ENCODE assay signal across 18 cellular contexts in genomic region chr20:4870906-4871305, GRCh38.
"Had no signal": no experiment of that assay in that cellular context is flagged by ENCODE, and none has a peak within 500 bp of the region (broad histone marks: within the 10 kb centered on the region; RNA-seq: fewer than 3 reads in every experiment).

No MANE protein-coding gene starts in this region.

- DNase-seq: activated B cell treated with CpG ODN at 0.5 μM for 24 hours; activated CD4-positive, alpha-beta T cell treated with anti-CD3 and anti-CD28 coated beads, Interleukin-2, amount 10 ng/mL, durations not matched to agents 24 days and 14 days; activated CD8-positive, alpha-beta T cell treated with anti-CD3 and anti-CD28 coated beads for 36 hours; activated naive CD4-positive, alpha-beta T cell treated with anti-CD3 and anti-CD28 coated beads for 36 hours; activated naive CD8-positive, alpha-beta T cell treated with anti-CD3 and anti-CD28 coated beads, Interleukin-2, amount 50 U/mL, for 24 hours; activated T-cell treated with anti-CD3 and anti-CD28 coated beads, Interleukin-2, amount 50 U/mL, for 1 hour; anterior cingulate cortex; gastrocnemius medialis; heart left ventricle; kidney; left lung; stimulated activated CD8-positive, alpha-beta memory T cell treated with anti-CD3 and anti-CD28 coated beads, Interleukin-4, amount 100 ng/mL, for 48 hours; SW 1271; uterus had no signal

- H3K4me3 Mint-ChIP-seq: activated B cell treated with CpG ODN at 0.5 μM for 24 hours; activated CD4-positive, alpha-beta T cell treated with anti-CD3 and anti-CD28 coated beads, Interleukin-2, amount 10 ng/mL, durations not matched to agents 24 days and 14 days; activated CD8-positive, alpha-beta T cell treated with anti-CD3 and anti-CD28 coated beads for 36 hours; activated naive CD4-positive, alpha-beta T cell treated with anti-CD3 and anti-CD28 coated beads for 36 hours; activated naive CD8-positive, alpha-beta T cell treated with anti-CD3 and anti-CD28 coated beads, Interleukin-2, amount 50 U/mL, for 24 hours; stimulated activated naive CD8-positive, alpha-beta T cell treated with anti-CD3 and anti-CD28 coated beads, Interleukin-15, Interleukin-2, amounts not matched to agents 100 ng/mL and 50 ng/mL, for 24 hours; T-helper 2 cell treated with Interferon-gamma antibody and Interleukin-4, amounts not matched to agents 5 μg/mL and 100 μg/mL, for 36 hours had no signal

- H3K27me3 Mint-ChIP-seq: activated B cell treated with CpG ODN at 0.5 μM for 24 hours; activated CD4-positive, alpha-beta T cell treated with anti-CD3 and anti-CD28 coated beads, Interleukin-2, amount 10 ng/mL, durations not matched to agents 24 days and 14 days; activated CD8-positive, alpha-beta T cell treated with anti-CD3 and anti-CD28 coated beads for 36 hours; activated naive CD8-positive, alpha-beta T cell treated with anti-CD3 and anti-CD28 coated beads, Interleukin-2, amount 50 U/mL, for 24 hours; stimulated activated naive CD8-positive, alpha-beta T cell treated with anti-CD3 and anti-CD28 coated beads, Interleukin-15, Interleukin-2, amounts not matched to agents 100 ng/mL and 50 ng/mL, for 24 hours had no signal

- H3K27ac Mint-ChIP-seq: activated B cell treated with CpG ODN at 0.5 μM for 24 hours; activated CD4-positive, alpha-beta T cell treated with anti-CD3 and anti-CD28 coated beads, Interleukin-2, amount 10 ng/mL, durations not matched to agents 24 days and 14 days; activated CD8-positive, alpha-beta T cell treated with anti-CD3 and anti-CD28 coated beads for 36 hours; activated naive CD4-positive, alpha-beta T cell treated with anti-CD3 and anti-CD28 coated beads for 36 hours; activated naive CD8-positive, alpha-beta T cell treated with anti-CD3 and anti-CD28 coated beads, Interleukin-2, amount 50 U/mL, for 24 hours; activated T-helper 2 cell treated with anti-CD3 and anti-CD28 coated beads, Interferon-gamma antibody, Interleukin-2, Interleukin-4, amounts not matched to agents 10 μg/mL and 5 μg/mL and 100 μg/mL, durations not matched to agents 14 hours and 24 hours and 36 hours; stimulated activated naive CD8-positive, alpha-beta T cell treated with anti-CD3 and anti-CD28 coated beads, Interleukin-15, Interleukin-2, amounts not matched to agents 100 ng/mL and 50 ng/mL, for 24 hours; T-helper 2 cell treated with Interferon-gamma antibody and Interleukin-4, amounts not matched to agents 5 μg/mL and 100 μg/mL, for 36 hours had no signal

- ATAC-seq: activated CD8-positive, alpha-beta T cell treated with anti-CD3 and anti-CD28 coated beads for 36 hours; activated naive CD8-positive, alpha-beta T cell treated with anti-CD3 and anti-CD28 coated beads, Interleukin-2, amount 50 U/mL, for 24 hours; gastrocnemius medialis; heart left ventricle; left lung; pancreas had no signal

- H3K9me3 Mint-ChIP-seq: activated B cell treated with CpG ODN at 0.5 μM for 24 hours; activated CD4-positive, alpha-beta T cell treated with anti-CD3 and anti-CD28 coated beads, Interleukin-2, amount 10 ng/mL, durations not matched to agents 24 days and 14 days; activated CD8-positive, alpha-beta T cell treated with anti-CD3 and anti-CD28 coated beads for 36 hours; activated naive CD4-positive, alpha-beta T cell treated with anti-CD3 and anti-CD28 coated beads for 36 hours; activated naive CD8-positive, alpha-beta T cell treated with anti-CD3 and anti-CD28 coated beads, Interleukin-2, amount 50 U/mL, for 24 hours; activated T-helper 2 cell treated with anti-CD3 and anti-CD28 coated beads, Interferon-gamma antibody, Interleukin-2, Interleukin-4, amounts not matched to agents 10 μg/mL and 5 μg/mL and 100 μg/mL, durations not matched to agents 14 hours and 24 hours and 36 hours; stimulated activated naive CD8-positive, alpha-beta T cell treated with anti-CD3 and anti-CD28 coated beads, Interleukin-15, Interleukin-2, amounts not matched to agents 100 ng/mL and 50 ng/mL, for 24 hours; T-helper 2 cell treated with Interferon-gamma antibody and Interleukin-4, amounts not matched to agents 5 μg/mL and 100 μg/mL, for 36 hours had no signal

- H3K4me1 Mint-ChIP-seq: activated naive CD8-positive, alpha-beta T cell treated with anti-CD3 and anti-CD28 coated beads, Interleukin-2, amount 50 U/mL, for 24 hours had no signal
